ENCODE assay signal across 20 cellular contexts in the genomic region with DNA sequence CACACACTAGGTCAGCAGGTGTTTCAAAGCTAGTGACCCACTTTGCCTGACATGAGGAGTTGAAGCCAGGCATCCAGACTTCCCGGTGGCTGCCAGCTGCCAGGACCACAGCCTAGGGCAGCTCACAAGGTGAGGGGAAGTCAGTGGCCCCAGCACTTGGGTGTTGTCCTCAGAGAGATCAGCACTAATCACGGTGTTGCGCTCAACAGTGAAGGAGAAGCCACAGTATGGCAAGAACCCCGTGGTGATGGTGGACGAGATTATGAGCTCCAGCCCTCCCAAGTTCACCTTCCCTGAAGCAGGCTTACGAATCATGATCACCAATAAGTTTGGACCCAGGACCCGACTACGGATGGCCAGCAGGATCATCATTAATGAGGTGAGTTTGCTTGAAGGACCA.
"Had no signal": no experiment of that assay in that cellular context is flagged by ENCODE, and none has a peak within 500 bp of the region (broad histone marks: within the 10 kb centered on the region; RNA-seq: fewer than 3 reads in every experiment).

No MANE protein-coding gene starts in this region.

- H3K36me3 ChIP-seq: MG63 had no signal

- H3K9me3 ChIP-seq: MG63, SK-N-SH had no signal

- DNase-seq: Karpas-422, KBM-7, MG63, NCI-H1092, NCI-H1105 treated with DMSO at 0.1 percent for 48 hours, NCI-H1417 treated with DMSO at 0.1 percent for 48 hours, NCI-H1694 treated with DMSO at 0.1 percent for 48 hours, NCI-H1930, NCI-H2081, NCI-H2107, NCI-H2227 treated with DMSO at 0.1 percent for 48 hours, NCI-H524 treated with DMSO at 0.1 percent for 48 hours, NCI-H774, Right ventricle myocardium superior, RPMI8226, SK-N-SH, SW 1271 had no signal

- H3K9ac ChIP-seq: SK-N-SH had no signal

- H3K27me3 ChIP-seq: MG63 had no signal

- H3K4me3 ChIP-seq: MG63 had no signal

- FAIRE-seq: HTR-8/SVneo, RCC 7860 had no signal

- H3K4me2 ChIP-seq: SK-N-SH had no signal

- H3K27ac ChIP-seq: HL-60 had no signal
